In genomic region chr6:69494595-69494994, GRCh38 we compare ENCODE assay signal across 30 cellular contexts.
A peak's percentile ranks its signal among the peaks of the same experiment; 100 is the strongest.
DNase-seq lines count a peak whose midpoint lies in the region; ATAC-seq and TF ChIP-seq lines count a peak whose summit lies in the region.
"Had no signal": no experiment of that assay in that cellular context is flagged by ENCODE, and none has a peak within 500 bp of the region (broad histone marks: within the 10 kb centered on the region; RNA-seq: fewer than 3 reads in every experiment).

No MANE protein-coding gene starts in this region.

- TF ChIP-seq CTCF in HEK293 (tag by site-specific recombination; IDR thresholded peaks at IDR 0.05), result no peak

- no peak for ATAC-seq in GM21576 (IDR thresholded peaks at IDR 0.05; ENCODE audit: unreplicated experiment)
- ATAC-seq: A549; CD8-positive, alpha-beta T cell had no signal

- peak; percentile 29 for DNase-seq in DMS53 (lab: John Stamatoyannopoulos, UW)
- no peak for DNase-seq in DMS53 treated with DMSO at 0.1 percent for 48 hours (lab: John Stamatoyannopoulos, UW; ENCODE audit: unreplicated experiment)
- peak; percentile 12 for DNase-seq in OCI-M1 (lab: John Stamatoyannopoulos, UW)
- no peak for DNase-seq in HK-2 (ENCODE audit: unreplicated experiment)
- DNase-seq: 8988T; ACHN; AML-193; BE2C; C1 segment of cervical spinal cord; Caco-2; Calu3; CD4-positive, alpha-beta memory T cell; CD4-positive, alpha-beta T cell; CD4-positive, CD25-positive, alpha-beta regulatory T cell; CD8-positive, alpha-beta memory T cell; CD8-positive, alpha-beta T cell; COR-L47; DMS 273 treated with DMSO at 0.1 percent for 48 hours; DMS153; DMS79; DMS79 treated with DMSO at 0.1 percent for 48 hours; DND-41; EL had no signal

- no peak overlapping the region for H3K4me3 ChIP-seq in HEK293 (ENCODE audit: low read depth, low read length)
- H3K4me3 ChIP-seq: A549; BLaER1; BLaER1 treated with 17β-estradiol and CSF1 and Interleukin-3, amounts not matched to agents 10 nM and 100 nM had no signal

- CTCF ChIA-PET in HEK293 (lab: Yijun Ruan, JAX), result no interaction called here

- H3K9me3 ChIP-seq in HEK293 (ENCODE audit: control insufficient read depth, insufficient read depth, low read depth, low read length), result no peaks in the 10 kb centered on the region
- H3K9me3 ChIP-seq: A549, BE2C, Caco-2 had no signal

- no peaks in the 10 kb centered on the region for H3K4me1 ChIP-seq in HEK293 (ENCODE audit: control insufficient read depth, insufficient read depth, low read length)
- H3K4me1 ChIP-seq: A549; BE2C; BLaER1; BLaER1 treated with 17β-estradiol and CSF1 and Interleukin-3, amounts not matched to agents 10 nM and 100 nM; Caco-2 had no signal

- POLR2A ChIA-PET in HEK293 (lab: Yijun Ruan, JAX), result no interaction called here

- H3K36me3 ChIP-seq in HEK293 (ENCODE audit: control insufficient read depth in 2 of 2, insufficient read depth in 1 of 2, low read length in 2 of 2), result no peaks in the 10 kb centered on the region
- H3K36me3 ChIP-seq: BE2C; BLaER1; BLaER1 treated with 17β-estradiol and CSF1 and Interleukin-3, amounts not matched to agents 10 nM and 100 nM had no signal

- no peak overlapping the region for H3K27ac ChIP-seq in HEK293 (ENCODE audit: extremely low read depth, low read depth, low read length)
- H3K27ac ChIP-seq: 22Rv1; A549; BLaER1; BLaER1 treated with 17β-estradiol and CSF1 and Interleukin-3, amounts not matched to agents 10 nM and 100 nM; C4-2B had no signal

TF ChIP-seq in HEK293, 187 proteins besides CTCF, POLR2A, EP300 and RAD21:
- TF ChIP-seq, protein P1, sequence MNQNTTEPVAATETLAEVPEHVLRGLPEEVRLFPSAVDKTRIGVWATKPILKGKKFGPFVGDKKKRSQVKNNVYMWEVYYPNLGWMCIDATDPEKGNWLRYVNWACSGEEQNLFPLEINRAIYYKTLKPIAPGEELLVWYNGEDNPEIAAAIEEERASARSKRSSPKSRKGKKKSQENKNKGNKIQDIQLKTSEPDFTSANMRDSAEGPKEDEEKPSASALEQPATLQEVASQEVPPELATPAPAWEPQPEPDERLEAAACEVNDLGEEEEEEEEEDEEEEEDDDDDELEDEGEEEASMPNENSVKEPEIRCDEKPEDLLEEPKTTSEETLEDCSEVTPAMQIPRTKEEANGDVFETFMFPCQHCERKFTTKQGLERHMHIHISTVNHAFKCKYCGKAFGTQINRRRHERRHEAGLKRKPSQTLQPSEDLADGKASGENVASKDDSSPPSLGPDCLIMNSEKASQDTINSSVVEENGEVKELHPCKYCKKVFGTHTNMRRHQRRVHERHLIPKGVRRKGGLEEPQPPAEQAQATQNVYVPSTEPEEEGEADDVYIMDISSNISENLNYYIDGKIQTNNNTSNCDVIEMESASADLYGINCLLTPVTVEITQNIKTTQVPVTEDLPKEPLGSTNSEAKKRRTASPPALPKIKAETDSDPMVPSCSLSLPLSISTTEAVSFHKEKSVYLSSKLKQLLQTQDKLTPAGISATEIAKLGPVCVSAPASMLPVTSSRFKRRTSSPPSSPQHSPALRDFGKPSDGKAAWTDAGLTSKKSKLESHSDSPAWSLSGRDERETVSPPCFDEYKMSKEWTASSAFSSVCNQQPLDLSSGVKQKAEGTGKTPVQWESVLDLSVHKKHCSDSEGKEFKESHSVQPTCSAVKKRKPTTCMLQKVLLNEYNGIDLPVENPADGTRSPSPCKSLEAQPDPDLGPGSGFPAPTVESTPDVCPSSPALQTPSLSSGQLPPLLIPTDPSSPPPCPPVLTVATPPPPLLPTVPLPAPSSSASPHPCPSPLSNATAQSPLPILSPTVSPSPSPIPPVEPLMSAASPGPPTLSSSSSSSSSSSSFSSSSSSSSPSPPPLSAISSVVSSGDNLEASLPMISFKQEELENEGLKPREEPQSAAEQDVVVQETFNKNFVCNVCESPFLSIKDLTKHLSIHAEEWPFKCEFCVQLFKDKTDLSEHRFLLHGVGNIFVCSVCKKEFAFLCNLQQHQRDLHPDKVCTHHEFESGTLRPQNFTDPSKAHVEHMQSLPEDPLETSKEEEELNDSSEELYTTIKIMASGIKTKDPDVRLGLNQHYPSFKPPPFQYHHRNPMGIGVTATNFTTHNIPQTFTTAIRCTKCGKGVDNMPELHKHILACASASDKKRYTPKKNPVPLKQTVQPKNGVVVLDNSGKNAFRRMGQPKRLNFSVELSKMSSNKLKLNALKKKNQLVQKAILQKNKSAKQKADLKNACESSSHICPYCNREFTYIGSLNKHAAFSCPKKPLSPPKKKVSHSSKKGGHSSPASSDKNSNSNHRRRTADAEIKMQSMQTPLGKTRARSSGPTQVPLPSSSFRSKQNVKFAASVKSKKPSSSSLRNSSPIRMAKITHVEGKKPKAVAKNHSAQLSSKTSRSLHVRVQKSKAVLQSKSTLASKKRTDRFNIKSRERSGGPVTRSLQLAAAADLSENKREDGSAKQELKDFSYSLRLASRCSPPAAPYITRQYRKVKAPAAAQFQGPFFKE (tag by site-specific recombination; IDR thresholded peaks at IDR 0.05; ENCODE audit: borderline replicate concordance), result no peak
- TF ChIP-seq SETDB1 (IDR thresholded peaks at IDR 0.05; ENCODE audit: insufficient read length, low read length), result peak; percentile 97

Comparison
In these comparisons a context has a peak if more than half of its experiments do, and no peak if none do; other contexts are left out.
1. DNase-seq: peak in DMS53 (single experiment) and OCI-M1 (single experiment); none in DMS53 treated with DMSO at 0.1 percent for 48 hours (single experiment) and HK-2 (single experiment).